Comparison of ENCODE assay signal across 8 cellular contexts in genomic region chr13:45047394-45048328, GRCh38. TPM values are rescaled to one million over a fixed set of nuclear protein-coding genes. Genes with fewer than 3 reads are reported as not detected.
DNase-seq lines count a peak whose midpoint lies in the region; ATAC-seq, FAIRE-seq and TF ChIP-seq lines count a peak whose summit lies in the region.

No MANE protein-coding gene starts in this region.

- peak overlapping the region; percentile 68 for H3K4me3 ChIP-seq in HUES48 (ENCODE audit: low read depth, low read length)
- peak overlapping the region; percentile 54 for H3K4me3 ChIP-seq in OCI-LY1 (ENCODE audit: low read depth, low read length, poor library complexity, severe bottlenecking)
- peak overlapping the region; percentile 62 for H3K4me3 ChIP-seq in epithelial cell of proximal tubule (ENCODE audit: low read depth, low read length)
- no peak overlapping the region for H3K4me3 ChIP-seq in mucosa of descending colon

- no peaks in the 10 kb centered on the region for H3K9me2 ChIP-seq in OCI-LY1 (ENCODE audit: low read depth, low read length)

- peak overlapping the region; percentile 77 for H3K4me2 ChIP-seq in OCI-LY1 (ENCODE audit: low read length)

- H3K27ac ChIP-seq in HUES48 (ENCODE audit: low read depth, low read length) (no peak overlapping the region), OCI-LY1 (ENCODE audit: low read depth, low read length, poor library complexity, severe bottlenecking) (no peak overlapping the region)

- H3K9me3 ChIP-seq in HUES48 (ENCODE audit: control insufficient read depth, insufficient read depth, low read length) (no peaks in the 10 kb centered on the region), OCI-LY1 (ENCODE audit: low read length) (no peaks in the 10 kb centered on the region), mucosa of descending colon (no peaks in the 10 kb centered on the region)

- TF ChIP-seq CTCF in OCI-LY1 (IDR thresholded peaks at IDR 0.05; ENCODE audit: low read length) (peak; percentile 93), epithelial cell of proximal tubule (conservative IDR thresholded peaks at IDR 0.05; ENCODE audit: low read depth, low read length) (peak; percentile 98), mucosa of descending colon (IDR thresholded peaks at IDR 0.05) (peak; percentile 62)

- no peaks in the 10 kb centered on the region for H4K20me1 ChIP-seq in OCI-LY1 (ENCODE audit: insufficient read depth, low read length)

- intact Hi-C loops in mucosa of descending colon (cut with DNase I, micrococcal nuclease) = loop anchor here (2.0 to 10.0 kb wide), 4 partner anchors 233 to 261 kb away; no protein-coding TSS in a partner anchor

- H3K36me3 ChIP-seq in HUES48 (ENCODE audit: control insufficient read depth, insufficient read depth, low read length) (no peaks in the 10 kb centered on the region), OCI-LY1 (ENCODE audit: insufficient read depth, low read length) (no peaks in the 10 kb centered on the region), mucosa of descending colon (ENCODE audit: low read depth) (no peaks in the 10 kb centered on the region)

- H3K4me1 ChIP-seq in HUES48 (ENCODE audit: control insufficient read depth, insufficient read depth, low read length) (peaks cover 3% of the 10 kb centered on the region; the same call in 1 of the 2 replicates), OCI-LY1 (ENCODE audit: insufficient read depth, low read length, severe bottlenecking) (peaks cover 19% of the 10 kb centered on the region), mucosa of descending colon (ENCODE audit: low read depth) (no peaks in the 10 kb centered on the region)

- ATAC-seq in GM18517 (IDR thresholded peaks at IDR 0.05; ENCODE audit: unreplicated experiment) (peak; percentile 67), mucosa of descending colon (peak; percentile 93)

- H3F3A ChIP-seq in OCI-LY1 (ENCODE audit: insufficient read depth, low read length) = no peaks in the 10 kb centered on the region

- no peak overlapping the region for H2AFZ ChIP-seq in OCI-LY1 (ENCODE audit: low read length)

- H3K9ac ChIP-seq in HUES48 (ENCODE audit: low read depth, low read length) (no peak overlapping the region), OCI-LY1 (ENCODE audit: low read length) (peak overlapping the region; percentile 31; the same call in 1 of the 2 replicates)

- H3K27me3 ChIP-seq in HUES48 (ENCODE audit: control insufficient read depth, insufficient read depth, low read length) = no peaks in the 10 kb centered on the region
- H3K27me3 ChIP-seq in OCI-LY1 (ENCODE audit: insufficient read depth, low read length) = no peaks in the 10 kb centered on the region

- no peaks in the 10 kb centered on the region for H3K79me2 ChIP-seq in OCI-LY1 (ENCODE audit: insufficient read depth, low read length)

- FAIRE-seq in A204.1 (lab: Jason Lieb, UNC) = peak; percentile 83

- peak; percentile 72 for DNase-seq in activated T-cell treated with anti-CD3 and anti-CD28 coated beads for 24 hours (ENCODE audit: low read depth)
- peak; percentile 35 for DNase-seq in epithelial cell of proximal tubule (ENCODE audit: low read depth)
- DNase-seq in mucosa of descending colon = peak; percentile 55 to 89 (median 81)
- DNase-seq in stimulated activated CD8-positive, alpha-beta memory T cell treated with anti-CD3 and anti-CD28 coated beads, Interleukin-2, amount 100 ng/mL, for 1 hour (ENCODE audit: low read depth in 2 of 2) = peak; percentile 41 to 65

RNA-seq across cellular contexts. Expression of gene GPALPP1, which starts 58.3 kb away (rescaled TPM):
- total RNA-seq in epithelial cell of proximal tubule (19.4 and 19.8 TPM in 2 replicates), mucosa of descending colon (10 to 100 TPM; 19.2 to 23.5 (median 20.2) TPM)

RNA-seq across cellular contexts. Expression of gene NUFIP1, which starts 58.4 kb away (rescaled TPM):
- total RNA-seq in epithelial cell of proximal tubule = 5.1 and 5.5 TPM in 2 replicates
- 1 to 10 TPM; 1.5 to 3.9 (median 3.3) TPM for total RNA-seq in mucosa of descending colon
